Comparison of ENCODE assay signal across 8 cellular contexts in genomic region chr15:75335705-75336355, GRCh38. TPM values are rescaled to one million over a fixed set of nuclear protein-coding genes. Genes with fewer than 3 reads are reported as not detected.
DNase-seq lines count a peak whose midpoint lies in the region; ATAC-seq and TF ChIP-seq lines count a peak whose summit lies in the region.

Gene COMMD4 (plus strand): TSS chr15:75336063. CDS start chr15:75336090, 27 bp downstream.

- no peaks in the 10 kb centered on the region for H3K9me3 ChIP-seq in CD4-positive, alpha-beta T cell (ENCODE audit: control insufficient read depth, low read length)
- no peaks in the 10 kb centered on the region for H3K9me3 ChIP-seq in heart right ventricle
- no peaks in the 10 kb centered on the region for H3K9me3 ChIP-seq in tibial nerve

- peak; percentile 50 to 90 for TF ChIP-seq EP300 in tibial nerve (IDR thresholded peaks at IDR 0.05)

- no peak for TF ChIP-seq CTCF in CD4-positive, alpha-beta T cell (IDR thresholded peaks at IDR 0.05)
- TF ChIP-seq CTCF in heart right ventricle (IDR thresholded peaks at IDR 0.05) (no peak), tibial nerve (IDR thresholded peaks at IDR 0.05) (no peak)

- no peaks in the 10 kb centered on the region for H3K27me3 ChIP-seq in CD4-positive, alpha-beta T cell (ENCODE audit: control insufficient read depth, insufficient read depth, low read length)
- H3K27me3 ChIP-seq in heart right ventricle (no peaks in the 10 kb centered on the region), tibial nerve (no peaks in the 10 kb centered on the region)

- peak within 1 kb of the TSS; percentile 88 for H3K4me3 Mint-ChIP-seq in CD4-positive, alpha-beta T cell

- H3K4me1 ChIP-seq in heart right ventricle (peaks cover 4 to 24% (median 13%) of the 10 kb centered on the region in 9 donors), tibial nerve (peaks cover 0 to 21% (median 8%) of the 10 kb centered on the region in 4 donors)

- no peaks in the 10 kb centered on the region for H3K36me3 Mint-ChIP-seq in CD4-positive, alpha-beta T cell (ENCODE audit: low read depth)

- H3K27me3 Mint-ChIP-seq in CD4-positive, alpha-beta T cell = no peaks in the 10 kb centered on the region

- H3K27ac ChIP-seq in CD4-positive, alpha-beta T cell (ENCODE audit: low read depth, low read length) = no peak within 1 kb of the TSS
- H3K27ac ChIP-seq in heart right ventricle (peak within 1 kb of the TSS in 9 of 10 donors; percentile 37 to 88 (median 64)), tibial nerve (peak within 1 kb of the TSS; percentile 2 to 79 (median 68))

- DNase-seq in CD4-positive, alpha-beta T cell = peak; percentile 34 to 70 (median 55)
- DNase-seq in NCI-H128 (lab: John Stamatoyannopoulos, UW; ENCODE audit: unreplicated experiment) (peak; percentile 86), amniotic epithelial cell (ENCODE audit: low read depth) (peak; percentile 93), heart right ventricle (peak; percentile 95 to 97), pons (ENCODE audit: low spot score) (peak; percentile 94), tibial nerve (ENCODE audit: low spot score in 2 of 2) (peak; percentile 97 to 98)

- no peaks in the 10 kb centered on the region for H3K9me3 Mint-ChIP-seq in CD4-positive, alpha-beta T cell

- peak in 1 of 2 donors; percentile 34 for TF ChIP-seq POLR2A in tibial nerve (IDR thresholded peaks at IDR 0.05)

- 1% methylated on average over 38 to 42 of the region's 42 CpGs for WGBS in heart right ventricle, 2 donors
- 0 to 1% methylated on average over 42 of the region's 42 CpGs for WGBS in tibial nerve, 2 donors

- peak within 1 kb of the TSS; percentile 60 for H3K27ac Mint-ChIP-seq in CD4-positive, alpha-beta T cell

- peak; percentile 64 for ATAC-seq in CD4-positive, alpha-beta T cell (ENCODE audit: poor library complexity)
- ATAC-seq in GM21717 (IDR thresholded peaks at IDR 0.05; ENCODE audit: unreplicated experiment) = peak; percentile 63
- ATAC-seq in heart right ventricle = peak; percentile 87 to 98 (median 95)

- POLR2A ChIA-PET in CD4-positive, alpha-beta T cell (lab: Charles Lee) = interaction anchor here (1.0 to 2.3 kb wide), 4 partner anchors 11 to 304 kb away, joined by 3 to 16 read pairs (median 4); partner anchors contain the start of genes IMP3, MAN2C1 and NEIL1

- H3K4me1 Mint-ChIP-seq in CD4-positive, alpha-beta T cell (ENCODE audit: low read depth) = peaks cover 21% of the 10 kb centered on the region

- CTCF ChIA-PET in CD4-positive, alpha-beta T cell (lab: Charles Lee) = interaction anchor here (1.7 kb wide), 1 partner anchor 32 kb away, joined by 6 read pairs; no protein-coding TSS in a partner anchor

- H3K4me3 ChIP-seq in heart right ventricle = peak within 1 kb of the TSS; percentile 67 to 83 (median 78)
- H3K4me3 ChIP-seq in tibial nerve = peak within 1 kb of the TSS; percentile 54 to 86 (median 84)

- H3K36me3 ChIP-seq in heart right ventricle = peaks cover 0 to 25% (median 0%) of the 10 kb centered on the region in 9 donors
- H3K36me3 ChIP-seq in tibial nerve = peaks cover 0 to 26% (median 0%) of the 10 kb centered on the region in 3 donors

- intact Hi-C loops in CD4-positive, alpha-beta T cell (cut with DNase I, micrococcal nuclease) = no loop called here
- intact Hi-C loops in T-helper 1 cell treated with Interleukin-12 subunit alpha and Interleukin-12 subunit beta and Interleukin-4 antibody, amounts not matched to agents 30 ng/mL and 1 ng/mL, for 36 hours (cut with micrococcal nuclease) = loop anchor here (1.0 to 2.0 kb wide), 3 partner anchors 14 to 117 kb away; partner anchors contain the start of gene MAN2C1
- intact Hi-C loops in heart right ventricle (cut with DNase I) = loop anchor here in 1 of 10 donors (10.0 kb wide), 1 partner anchor 311 kb away; the partner anchor contains the start of gene PPCDC

RNA-seq across cellular contexts. Expression of gene COMMD4, which starts in this region (rescaled TPM):
- 10 to 100 TPM; 10.8 to 12.1 TPM for total RNA-seq in CD4-positive, alpha-beta T cell
- total RNA-seq in T-helper 1 cell treated with Interleukin-12 subunit alpha and Interleukin-12 subunit beta and Interleukin-4 antibody, amounts not matched to agents 30 ng/mL and 1 ng/mL, for 36 hours = 81.9 and 87.3 TPM in 2 replicates
- total RNA-seq in heart right ventricle = 10 to 100 TPM; 29.0 to 45.6 (median 38.0) TPM
- polyA plus RNA-seq in heart right ventricle = 10 to 100 TPM; 59.5 to 74.3 TPM
- total RNA-seq in tibial nerve = 10 to 100 TPM; 57.1 to 88.5 (median 66.2) TPM
